Comparison of ENCODE assay signal across 1 cellular context in genomic region chr1:16342331-16343062, GRCh38.
TF ChIP-seq lines count a peak whose summit lies in the region.

No MANE protein-coding gene starts in this region.

TF ChIP-seq in GM12878, 131 proteins besides CTCF, POLR2A, EP300 and RAD21:
- TF ChIP-seq TAF1 (IDR thresholded peaks at IDR 0.05; ENCODE audit: borderline replicate concordance, low read depth, low read length), result no peak
- TF ChIP-seq, protein P1, sequence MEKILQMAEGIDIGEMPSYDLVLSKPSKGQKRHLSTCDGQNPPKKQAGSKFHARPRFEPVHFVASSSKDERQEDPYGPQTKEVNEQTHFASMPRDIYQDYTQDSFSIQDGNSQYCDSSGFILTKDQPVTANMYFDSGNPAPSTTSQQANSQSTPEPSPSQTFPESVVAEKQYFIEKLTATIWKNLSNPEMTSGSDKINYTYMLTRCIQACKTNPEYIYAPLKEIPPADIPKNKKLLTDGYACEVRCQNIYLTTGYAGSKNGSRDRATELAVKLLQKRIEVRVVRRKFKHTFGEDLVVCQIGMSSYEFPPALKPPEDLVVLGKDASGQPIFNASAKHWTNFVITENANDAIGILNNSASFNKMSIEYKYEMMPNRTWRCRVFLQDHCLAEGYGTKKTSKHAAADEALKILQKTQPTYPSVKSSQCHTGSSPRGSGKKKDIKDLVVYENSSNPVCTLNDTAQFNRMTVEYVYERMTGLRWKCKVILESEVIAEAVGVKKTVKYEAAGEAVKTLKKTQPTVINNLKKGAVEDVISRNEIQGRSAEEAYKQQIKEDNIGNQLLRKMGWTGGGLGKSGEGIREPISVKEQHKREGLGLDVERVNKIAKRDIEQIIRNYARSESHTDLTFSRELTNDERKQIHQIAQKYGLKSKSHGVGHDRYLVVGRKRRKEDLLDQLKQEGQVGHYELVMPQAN (conservative IDR thresholded peaks at IDR 0.05), result no peak
- no peak for TF ChIP-seq TCF12 (IDR thresholded peaks at IDR 0.05; ENCODE audit: low read depth, low read length)
- TF ChIP-seq NBN (IDR thresholded peaks at IDR 0.05), result no peak
- no peak for TF ChIP-seq PML (IDR thresholded peaks at IDR 0.05; ENCODE audit: low read length)
- no peak for TF ChIP-seq MEF2B (IDR thresholded peaks at IDR 0.05; ENCODE audit: partially characterized antibody, poor library complexity, severe bottlenecking)
- TF ChIP-seq DPF2 (IDR thresholded peaks at IDR 0.05), result no peak
- TF ChIP-seq RFX5 (IDR thresholded peaks at IDR 0.05; ENCODE audit: low read depth, low read length), result no peak
- TF ChIP-seq TARDBP (IDR thresholded peaks at IDR 0.05; ENCODE audit: borderline replicate concordance), result no peak
- TF ChIP-seq, protein P2, sequence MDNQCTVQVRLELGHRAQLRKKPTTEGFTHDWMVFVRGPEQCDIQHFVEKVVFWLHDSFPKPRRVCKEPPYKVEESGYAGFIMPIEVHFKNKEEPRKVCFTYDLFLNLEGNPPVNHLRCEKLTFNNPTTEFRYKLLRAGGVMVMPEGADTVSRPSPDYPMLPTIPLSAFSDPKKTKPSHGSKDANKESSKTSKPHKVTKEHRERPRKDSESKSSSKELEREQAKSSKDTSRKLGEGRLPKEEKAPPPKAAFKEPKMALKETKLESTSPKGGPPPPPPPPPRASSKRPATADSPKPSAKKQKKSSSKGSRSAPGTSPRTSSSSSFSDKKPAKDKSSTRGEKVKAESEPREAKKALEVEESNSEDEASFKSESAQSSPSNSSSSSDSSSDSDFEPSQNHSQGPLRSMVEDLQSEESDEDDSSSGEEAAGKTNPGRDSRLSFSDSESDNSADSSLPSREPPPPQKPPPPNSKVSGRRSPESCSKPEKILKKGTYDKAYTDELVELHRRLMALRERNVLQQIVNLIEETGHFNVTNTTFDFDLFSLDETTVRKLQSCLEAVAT (IDR thresholded peaks at IDR 0.05), result no peak
- no peak for TF ChIP-seq BMI1 (IDR thresholded peaks at IDR 0.05; ENCODE audit: borderline replicate concordance)
- no peak for TF ChIP-seq PBX3 (IDR thresholded peaks at IDR 0.05; ENCODE audit: insufficient replicate concordance, low read depth, low read length)
- no peak for TF ChIP-seq CUX1 (IDR thresholded peaks at IDR 0.05; ENCODE audit: insufficient replicate concordance, low read depth, low read length)
- no peak for TF ChIP-seq ZNF274 (IDR thresholded peaks at IDR 0.05; ENCODE audit: insufficient read depth, insufficient read length)
- TF ChIP-seq IKZF1 (conservative IDR thresholded peaks at IDR 0.05), result no peak
- TF ChIP-seq FOXM1 (IDR thresholded peaks at IDR 0.05; ENCODE audit: low read depth, low read length), result no peak
- TF ChIP-seq USF2 (IDR thresholded peaks at IDR 0.05; ENCODE audit: borderline replicate concordance, low read depth, low read length), result no peak
- TF ChIP-seq MYC (IDR thresholded peaks at IDR 0.05; ENCODE audit: insufficient read depth, insufficient read length, insufficient replicate concordance, low read length, severe bottlenecking), result no peak
- no peak for TF ChIP-seq POLR2AphosphoS2 (IDR thresholded peaks at IDR 0.05; ENCODE audit: low read depth, low read length)
